ENCODE assay signal across 8 cellular contexts in the genomic region with DNA sequence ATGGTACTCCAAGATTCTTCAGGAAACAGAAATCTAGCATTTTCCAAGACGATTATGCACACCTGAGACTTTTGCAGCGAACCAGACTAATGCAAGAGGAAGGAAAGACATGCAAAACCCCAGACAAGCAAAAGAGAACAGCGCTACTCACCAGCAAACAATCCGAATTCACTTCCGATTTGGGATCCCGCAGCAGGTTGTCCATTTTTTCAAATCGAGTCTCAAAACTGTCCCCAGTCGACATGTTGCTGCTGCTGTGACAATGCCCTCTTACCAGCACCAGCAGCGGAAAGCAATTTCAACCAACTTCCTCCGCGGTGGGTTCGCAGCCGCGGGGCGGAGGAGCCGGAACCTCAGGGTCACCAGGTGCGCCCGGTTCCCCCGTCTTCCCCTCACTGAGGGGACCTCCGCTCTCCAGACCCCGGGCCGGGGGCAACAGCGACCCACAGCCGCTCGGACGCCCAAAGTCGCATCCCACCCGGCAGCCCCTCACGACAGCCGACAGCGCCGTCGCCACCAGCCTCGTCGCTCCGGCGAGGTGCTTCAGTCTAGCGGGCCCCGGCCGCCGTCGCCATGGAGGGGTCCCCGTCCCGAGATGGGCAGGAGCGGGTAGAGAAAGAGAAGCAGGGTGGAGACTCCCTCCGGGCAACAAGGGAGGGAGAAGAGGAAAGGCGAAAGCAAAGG. TPM values are rescaled to one million over a fixed set of nuclear protein-coding genes. Genes with fewer than 3 reads are reported as not detected.
DNase-seq lines count a peak whose midpoint lies in the region; ATAC-seq, FAIRE-seq and TF ChIP-seq lines count a peak whose summit lies in the region.

No MANE protein-coding gene starts in this region.

- POLR2A ChIA-PET in A549 (lab: Yijun Ruan, JAX) (interaction anchor here (2.1 kb wide), 1 partner anchor 58 kb away, joined by 8 read pairs; no protein-coding TSS in a partner anchor), OCI-LY7 (lab: Charles Lee) (interaction anchor here (0.6 to 1.8 kb wide), 3 partner anchors 18 to 144 kb away, joined by 3 to 7 read pairs (median 6); no protein-coding TSS in a partner anchor)

- H3K27ac Mint-ChIP-seq in activated T-helper 1 cell treated with anti-CD3 and anti-CD28 coated beads, Interleukin-12 subunit alpha, Interleukin-12 subunit beta, Interleukin-2, Interleukin-4 antibody, amounts not matched to agents 30 ng/mL and 10 ng/mL and 1 ng/mL, durations not matched to agents 14 hours and 24 hours and 36 hours, result peak overlapping the region; percentile 97

- H3K4me1 ChIP-seq in A549, result peaks cover 30% of the 10 kb centered on the region
- H3K4me1 ChIP-seq in OCI-LY7 (ENCODE audit: insufficient read depth, low read length, poor library complexity, severe bottlenecking), result peaks cover 38% of the 10 kb centered on the region
- no peaks in the 10 kb centered on the region for H3K4me1 ChIP-seq in stomach smooth muscle (ENCODE audit: control insufficient read depth, insufficient read depth, low read length)

- peaks cover 7% of the 10 kb centered on the region for H3K4me1 Mint-ChIP-seq in activated T-helper 1 cell treated with anti-CD3 and anti-CD28 coated beads, Interleukin-12 subunit alpha, Interleukin-12 subunit beta, Interleukin-2, Interleukin-4 antibody, amounts not matched to agents 30 ng/mL and 10 ng/mL and 1 ng/mL, durations not matched to agents 14 hours and 24 hours and 36 hours (ENCODE audit: low read depth)

- no TSS peak for BruUV-seq in OCI-LY7 (replicated peaks; lab: Mats Ljungman, UMichigan)

- FAIRE-seq in A549 (lab: Jason Lieb, UNC), result no peak

- intact Hi-C loops in OCI-LY7 (cut with micrococcal nuclease; ENCODE audit: unreplicated experiment), result loop anchor here (10.0 kb wide), 2 partner anchors 136 to 494 kb away; a partner anchor contains a TSS
- intact Hi-C loops in activated T-helper 1 cell treated with anti-CD3 and anti-CD28 coated beads, Interleukin-12 subunit alpha, Interleukin-12 subunit beta, Interleukin-2, Interleukin-4 antibody, amounts not matched to agents 30 ng/mL and 10 ng/mL and 1 ng/mL, durations not matched to agents 14 hours and 24 hours and 36 hours (cut with micrococcal nuclease), result loop anchor here (1.0 to 5.0 kb wide), 9 partner anchors 11 to 629 kb away; a partner anchor contains a TSS

- H3K4me2 ChIP-seq in A549 (peak overlapping the region; percentile 96), OCI-LY7 (ENCODE audit: low read length) (peak overlapping the region; percentile 99), neural cell (ENCODE audit: low read length) (peak overlapping the region; percentile 95)

- H3K4me3 ChIP-seq in A549, result peak overlapping the region; percentile 99
- H3K4me3 ChIP-seq in OCI-LY7 (ENCODE audit: low read depth, low read length, poor library complexity, severe bottlenecking), result peak overlapping the region; percentile 90
- H3K4me3 ChIP-seq in fibroblast of pulmonary artery (replicated peaks; ENCODE audit: low read depth, low read length), result peak overlapping the region; percentile 95
- H3K4me3 ChIP-seq in neural cell (ENCODE audit: low read length), result peak overlapping the region; percentile 96
- H3K4me3 ChIP-seq in stomach smooth muscle (ENCODE audit: low read length in 2 of 2), result peak overlapping the region; percentile 95 to 96

- peak overlapping the region; percentile 98 to 100 for H3K27ac ChIP-seq in A549
- H3K27ac ChIP-seq in OCI-LY7 (ENCODE audit: low read depth, low read length, poor library complexity, severe bottlenecking), result peak overlapping the region; percentile 89
- peak overlapping the region; percentile 91 for H3K27ac ChIP-seq in neural cell (ENCODE audit: low read length)
- peak overlapping the region; percentile 90 for H3K27ac ChIP-seq in stomach smooth muscle (ENCODE audit: low read length)

- H3K4me3 Mint-ChIP-seq in activated T-helper 1 cell treated with anti-CD3 and anti-CD28 coated beads, Interleukin-12 subunit alpha, Interleukin-12 subunit beta, Interleukin-2, Interleukin-4 antibody, amounts not matched to agents 30 ng/mL and 10 ng/mL and 1 ng/mL, durations not matched to agents 14 hours and 24 hours and 36 hours, result no peak overlapping the region

- no peak for TF ChIP-seq POLR2A in A549 (IDR thresholded peaks at IDR 0.05; ENCODE audit: low read length)

- H3K9ac ChIP-seq in neural cell (ENCODE audit: low read length) (peak overlapping the region; percentile 96), stomach smooth muscle (ENCODE audit: low read length in 2 of 2) (peak overlapping the region; percentile 80 to 90)

- H3K27me3 ChIP-seq in neural cell (ENCODE audit: insufficient read depth, low read depth, low read length) (peaks cover 7% of the 10 kb centered on the region), stomach smooth muscle (ENCODE audit: control insufficient read depth in 1 of 2, insufficient read depth in 2 of 2, low read length in 2 of 2) (no peaks in the 10 kb centered on the region)

- no peaks in the 10 kb centered on the region for H3F3A ChIP-seq in neural cell (ENCODE audit: insufficient read depth, low read length, poor library complexity, severe bottlenecking)

- H3K9me3 Mint-ChIP-seq in activated T-helper 1 cell treated with anti-CD3 and anti-CD28 coated beads, Interleukin-12 subunit alpha, Interleukin-12 subunit beta, Interleukin-2, Interleukin-4 antibody, amounts not matched to agents 30 ng/mL and 10 ng/mL and 1 ng/mL, durations not matched to agents 14 hours and 24 hours and 36 hours, result no peaks in the 10 kb centered on the region

- TF ChIP-seq EP300 in A549 (IDR thresholded peaks at IDR 0.05), result no peak
- no peak for TF ChIP-seq EP300 in neural cell (conservative IDR thresholded peaks at IDR 0.05; ENCODE audit: poor library complexity, severe bottlenecking)

- 0% methylated on average over 8 of the region's 47 CpGs for WGBS in A549 (ENCODE audit: missing lambda C conversion rate)

- no peak for TF ChIP-seq CTCF in A549 (IDR thresholded peaks at IDR 0.05)
- no peak for TF ChIP-seq CTCF in OCI-LY7 (conservative IDR thresholded peaks at IDR 0.05; ENCODE audit: low read length)
- TF ChIP-seq CTCF in fibroblast of pulmonary artery (IDR thresholded peaks at IDR 0.05; ENCODE audit: low read length, missing control alignments), result no peak
- no peak for TF ChIP-seq CTCF in neural cell (IDR thresholded peaks at IDR 0.05; ENCODE audit: poor library complexity, severe bottlenecking)

- ATAC-seq in A549 (peak; percentile 20 to 37; a peak in 5 of 6 replicates), GM18867 (IDR thresholded peaks at IDR 0.05; ENCODE audit: unreplicated experiment) (peak; percentile 34), HG03097 (IDR thresholded peaks at IDR 0.05; ENCODE audit: low FRiP score, unreplicated experiment) (peak; percentile 31)

- TF ChIP-seq RAD21 in A549 (conservative IDR thresholded peaks at IDR 0.05 in 1 of 2, IDR thresholded peaks at IDR 0.05 in 1 of 2) (no peak), neural cell (conservative IDR thresholded peaks at IDR 0.05) (no peak)

- H3K27me3 Mint-ChIP-seq in activated T-helper 1 cell treated with anti-CD3 and anti-CD28 coated beads, Interleukin-12 subunit alpha, Interleukin-12 subunit beta, Interleukin-2, Interleukin-4 antibody, amounts not matched to agents 30 ng/mL and 10 ng/mL and 1 ng/mL, durations not matched to agents 14 hours and 24 hours and 36 hours (ENCODE audit: insufficient read depth), result peaks cover 5% of the 10 kb centered on the region

- H4K20me1 ChIP-seq in OCI-LY7 (ENCODE audit: insufficient read depth, low read length) (peaks cover 48% of the 10 kb centered on the region), neural cell (ENCODE audit: insufficient read depth) (peaks cover 6% of the 10 kb centered on the region)

- CTCF ChIA-PET in A549 (lab: Yijun Ruan, JAX), result interaction anchor here (1.2 kb wide), 1 partner anchor 69 kb away, joined by 3 read pairs; no protein-coding TSS in a partner anchor
- CTCF ChIA-PET in OCI-LY7 (lab: Charles Lee; ENCODE audit: unreplicated experiment), result no interaction called here

- H3K9me3 ChIP-seq in A549 (no peaks in the 10 kb centered on the region), OCI-LY7 (ENCODE audit: low read length) (no peaks in the 10 kb centered on the region), neural cell (ENCODE audit: low read length) (no peaks in the 10 kb centered on the region), stomach smooth muscle (ENCODE audit: control insufficient read depth in 2 of 2, low read length in 2 of 2) (no peaks in the 10 kb centered on the region)

- H3K79me2 ChIP-seq in OCI-LY7 (ENCODE audit: insufficient read depth, low read depth, low read length), result peaks cover 57% of the 10 kb centered on the region
- peaks cover 50% of the 10 kb centered on the region for H3K79me2 ChIP-seq in neural cell (replicated peaks; ENCODE audit: insufficient read depth, low read length)

- H3K36me3 ChIP-seq in OCI-LY7 (ENCODE audit: insufficient read depth, low read length), result peaks cover 5% of the 10 kb centered on the region; the same call in 1 of the 2 replicates
- H3K36me3 ChIP-seq in neural cell (ENCODE audit: insufficient read depth, low read length), result no peaks in the 10 kb centered on the region
- H3K36me3 ChIP-seq in stomach smooth muscle (ENCODE audit: control insufficient read depth in 2 of 2, insufficient read depth in 2 of 2, low read length in 2 of 2), result no peaks in the 10 kb centered on the region

- peaks cover 13% of the 10 kb centered on the region for H3K36me3 Mint-ChIP-seq in activated T-helper 1 cell treated with anti-CD3 and anti-CD28 coated beads, Interleukin-12 subunit alpha, Interleukin-12 subunit beta, Interleukin-2, Interleukin-4 antibody, amounts not matched to agents 30 ng/mL and 10 ng/mL and 1 ng/mL, durations not matched to agents 14 hours and 24 hours and 36 hours (ENCODE audit: low read depth)

- H3K9me2 ChIP-seq in OCI-LY7 (ENCODE audit: insufficient read depth, low read length) (no peaks in the 10 kb centered on the region), neural cell (ENCODE audit: insufficient read depth, low read length) (no peaks in the 10 kb centered on the region)

- H2AFZ ChIP-seq in OCI-LY7 (ENCODE audit: low read length) (peak overlapping the region; percentile 76; the same call in 1 of the 2 replicates), neural cell (ENCODE audit: low read depth, low read length) (peak overlapping the region; percentile 78)

- peak in 1 of 2 experiments; percentile 19 for DNase-seq in A549 (ENCODE audit: low read depth in 1 of 2, low spot score in 1 of 2)
- DNase-seq in OCI-LY7 (ENCODE audit: low spot score), result peak; percentile 80
- peak; percentile 65 for DNase-seq in activated T-helper 1 cell treated with anti-CD3 and anti-CD28 coated beads, Interleukin-12 subunit alpha, Interleukin-12 subunit beta, Interleukin-2, Interleukin-4 antibody, amounts not matched to agents 30 ng/mL and 10 ng/mL and 1 ng/mL, durations not matched to agents 14 hours and 24 hours and 36 hours (ENCODE audit: low spot score)
- peak; percentile 39 for DNase-seq in fibroblast of pulmonary artery (ENCODE audit: low read depth)

RNA-seq across cellular contexts. Expression of a gene that starts 0.8 kb away (rescaled TPM):
- polyA plus RNA-seq in A549 (2011; rRNA removed), result 24.3 and 31.8 TPM in 2 replicates
- polyA plus RNA-seq in A549 (2012; cell fraction: cytosol; rRNA removed), result 2.6 TPM in 2 replicates
- 4.6 and 5.1 TPM in 2 replicates for polyA plus RNA-seq in A549 (2012; cell fraction: nucleus; rRNA removed)
- 19.4 to 20.5 TPM (median 19.6 TPM) in 3 replicates for polyA plus RNA-seq in A549 (2017; fragmentation: RNase III; extraction: RNeasy Plus Mini Kit Qiagen cat#74134 plus additional on column Dnase treatment)
- polyA minus RNA-seq in A549 (2011; rRNA and poly(A)+ RNA removed), result 13.8 and 17.9 TPM in 2 replicates
- 43.2 and 48.5 TPM in 2 replicates for total RNA-seq in OCI-LY7 (2014; rRNA removed; shearing (Covaris generic))
- total RNA-seq in OCI-LY7 (2022), result 69.6 and 75.6 TPM in 2 replicates
- 58.6 and 62.1 TPM in 2 replicates for total RNA-seq in activated T-helper 1 cell treated with anti-CD3 and anti-CD28 coated beads, Interleukin-12 subunit alpha, Interleukin-12 subunit beta, Interleukin-2, Interleukin-4 antibody, amounts not matched to agents 30 ng/mL and 10 ng/mL and 1 ng/mL, durations not matched to agents 14 hours and 24 hours and 36 hours
- polyA plus RNA-seq in neural cell, result 25.9 and 43.0 TPM in 2 replicates
- 73.8 and 91.3 TPM in 2 replicates for polyA minus RNA-seq in neural cell
